ENCODE assay signal across 20 cellular contexts in the genomic region with DNA sequence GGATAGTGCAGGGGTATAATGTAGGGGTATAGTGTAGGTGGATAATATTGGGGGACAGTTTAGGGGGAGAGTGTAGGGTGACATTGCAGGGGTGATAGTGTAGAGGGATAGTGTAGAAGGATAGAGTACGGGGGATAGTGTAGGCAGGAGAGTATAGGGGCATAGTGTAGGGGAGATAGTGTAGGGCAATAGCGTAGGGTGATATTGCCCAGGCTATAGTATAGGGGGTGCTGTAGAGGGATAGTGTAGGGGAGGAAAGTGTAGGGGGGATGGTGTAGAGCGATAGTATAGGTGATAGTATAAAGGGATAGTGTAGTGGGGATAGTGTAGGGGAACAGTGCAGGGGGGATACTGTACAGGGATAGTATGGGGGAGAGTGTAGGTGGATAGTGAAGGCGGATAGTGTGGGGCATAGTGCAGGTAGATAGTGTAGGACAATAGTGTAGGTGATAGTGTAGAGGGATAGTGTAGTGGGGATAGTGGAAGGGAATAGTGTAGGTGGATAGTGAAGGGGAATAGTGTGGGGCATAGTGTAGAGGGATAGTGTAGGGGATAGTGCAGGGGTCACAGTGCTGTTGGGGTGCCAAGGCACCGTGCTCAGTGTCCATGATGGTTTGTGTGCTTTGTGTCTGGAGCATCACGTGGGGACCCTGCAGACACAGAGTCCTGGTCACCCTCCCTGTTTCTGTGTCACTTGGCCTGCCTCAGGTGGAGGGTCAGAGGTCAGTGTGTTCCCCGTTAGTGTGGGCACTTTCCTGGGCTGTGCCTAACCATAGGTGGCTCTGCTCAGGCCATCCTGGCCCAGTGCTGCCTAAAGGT. TPM values are rescaled to one million over a fixed set of nuclear protein-coding genes. Genes with fewer than 3 reads are reported as not detected.
A peak's percentile ranks its signal among the peaks of the same experiment; 100 is the strongest.
DNase-seq lines count a peak whose midpoint lies in the region; ATAC-seq, FAIRE-seq and TF ChIP-seq lines count a peak whose summit lies in the region.
"Had no signal": no experiment of that assay in that cellular context is flagged by ENCODE, and none has a peak within 500 bp of the region (broad histone marks: within the 10 kb centered on the region; RNA-seq: fewer than 3 reads in every experiment).

No MANE protein-coding gene starts in this region.

- no peaks in the 10 kb centered on the region for H3F3A ChIP-seq in PC-3 (ENCODE audit: low read length, unreplicated experiment)

- no peaks in the 10 kb centered on the region for H3K79me2 ChIP-seq in PC-3 (ENCODE audit: low read length)

- no peaks in the 10 kb centered on the region for H3K9me2 ChIP-seq in PC-3 (replicated peaks; ENCODE audit: low read length)

- CTCF ChIA-PET in PC-3 (lab: Charles Lee) = no interaction called here

- H3K27me3 Mint-ChIP-seq in activated naive CD8-positive, alpha-beta T cell = no peaks in the 10 kb centered on the region
- no peaks in the 10 kb centered on the region for H3K27me3 Mint-ChIP-seq in activated naive CD8-positive, alpha-beta T cell treated with anti-CD3 and anti-CD28 coated beads for 36 hours
- H3K27me3 Mint-ChIP-seq in endodermal cell (ENCODE audit: insufficient read depth) = peaks cover 61% of the 10 kb centered on the region
- H3K27me3 Mint-ChIP-seq: stimulated activated naive CD8-positive, alpha-beta T cell treated with anti-CD3 and anti-CD28 coated beads, Interleukin-15, Interleukin-2, amounts not matched to agents 100 ng/mL and 50 ng/mL, for 24 hours had no signal

- no peak overlapping the region for H3K4me2 ChIP-seq in PC-3 (ENCODE audit: low read length)

- no peaks in the 10 kb centered on the region for H3K9me3 ChIP-seq in PC-3 (ENCODE audit: low read length)
- no peaks in the 10 kb centered on the region for H3K9me3 ChIP-seq in endodermal cell (ENCODE audit: control insufficient read depth, low read length)
- H3K9me3 ChIP-seq: esophagus squamous epithelium had no signal

- POLR2A ChIA-PET in PC-3 (lab: Charles Lee; ENCODE audit: unreplicated experiment) = no interaction called here

- no peaks in the 10 kb centered on the region; the same call in 1 of the 2 replicates for H4K20me1 ChIP-seq in PC-3 (ENCODE audit: low read length)

- H3K27ac Mint-ChIP-seq in activated naive CD8-positive, alpha-beta T cell = peak overlapping the region; percentile 34
- H3K27ac Mint-ChIP-seq in activated naive CD8-positive, alpha-beta T cell treated with anti-CD3 and anti-CD28 coated beads for 36 hours = no peak overlapping the region
- no peak overlapping the region for H3K27ac Mint-ChIP-seq in endodermal cell
- H3K27ac Mint-ChIP-seq: activated CD4-positive, alpha-beta T cell treated with anti-CD3 and anti-CD28 coated beads, Interleukin-2, amount 10 ng/mL, durations not matched to agents 7 days and 5 days; HFFc6; stimulated activated naive CD8-positive, alpha-beta T cell treated with anti-CD3 and anti-CD28 coated beads, Interleukin-15, Interleukin-2, amounts not matched to agents 100 ng/mL and 50 ng/mL, for 24 hours; type B pancreatic cell had no signal

- no peak overlapping the region for H3K27ac ChIP-seq in PC-3 (ENCODE audit: low read length)
- H3K27ac ChIP-seq in endodermal cell (ENCODE audit: low read depth, low read length) = no peak overlapping the region
- H3K27ac ChIP-seq: esophagus squamous epithelium had no signal

- no peak overlapping the region for H3K4me3 Mint-ChIP-seq in activated naive CD8-positive, alpha-beta T cell
- no peak overlapping the region for H3K4me3 Mint-ChIP-seq in activated naive CD8-positive, alpha-beta T cell treated with anti-CD3 and anti-CD28 coated beads for 36 hours
- no peak overlapping the region for H3K4me3 Mint-ChIP-seq in endodermal cell
- H3K4me3 Mint-ChIP-seq: activated CD4-positive, alpha-beta T cell treated with anti-CD3 and anti-CD28 coated beads, Interleukin-2, amount 10 ng/mL, durations not matched to agents 7 days and 5 days; HFFc6; stimulated activated naive CD8-positive, alpha-beta T cell treated with anti-CD3 and anti-CD28 coated beads, Interleukin-15, Interleukin-2, amounts not matched to agents 100 ng/mL and 50 ng/mL, for 24 hours; type B pancreatic cell had no signal

- no peaks in the 10 kb centered on the region for H3K36me3 Mint-ChIP-seq in activated naive CD8-positive, alpha-beta T cell
- H3K36me3 Mint-ChIP-seq in activated naive CD8-positive, alpha-beta T cell treated with anti-CD3 and anti-CD28 coated beads for 36 hours = no peaks in the 10 kb centered on the region
- no peaks in the 10 kb centered on the region for H3K36me3 Mint-ChIP-seq in endodermal cell (ENCODE audit: low read depth)
- H3K36me3 Mint-ChIP-seq: type B pancreatic cell had no signal

- H3K36me3 ChIP-seq in PC-3 (ENCODE audit: low read depth, low read length) (no peaks in the 10 kb centered on the region), endodermal cell (ENCODE audit: control insufficient read depth, insufficient read depth, low read length) (no peaks in the 10 kb centered on the region)
- H3K36me3 ChIP-seq: esophagus squamous epithelium had no signal

- BruUV-seq in PC-3 (replicated peaks; lab: Mats Ljungman, UMichigan) = no TSS peak

- H3K27me3 ChIP-seq in PC-3 (ENCODE audit: low read length) (no peaks in the 10 kb centered on the region), endodermal cell (ENCODE audit: control insufficient read depth, insufficient read depth, low read length, poor library complexity, severe bottlenecking) (peaks cover 51% of the 10 kb centered on the region)

- H3K9me3 Mint-ChIP-seq in activated naive CD8-positive, alpha-beta T cell (ENCODE audit: low read depth) = no peaks in the 10 kb centered on the region
- no peaks in the 10 kb centered on the region for H3K9me3 Mint-ChIP-seq in activated naive CD8-positive, alpha-beta T cell treated with anti-CD3 and anti-CD28 coated beads for 36 hours
- H3K9me3 Mint-ChIP-seq in endodermal cell = no peaks in the 10 kb centered on the region
- H3K9me3 Mint-ChIP-seq: activated CD4-positive, alpha-beta T cell treated with anti-CD3 and anti-CD28 coated beads, Interleukin-2, amount 10 ng/mL, durations not matched to agents 7 days and 5 days; HFFc6; stimulated activated naive CD8-positive, alpha-beta T cell treated with anti-CD3 and anti-CD28 coated beads, Interleukin-15, Interleukin-2, amounts not matched to agents 100 ng/mL and 50 ng/mL, for 24 hours; type B pancreatic cell had no signal

- FAIRE-seq in urothelium cell line (lab: Jason Lieb, UNC) = peak; percentile 17
- FAIRE-seq: RCC 7860 had no signal

- H3K4me1 Mint-ChIP-seq in activated naive CD8-positive, alpha-beta T cell (ENCODE audit: low read depth) = peaks cover 1% of the 10 kb centered on the region
- peaks cover 2% of the 10 kb centered on the region for H3K4me1 Mint-ChIP-seq in activated naive CD8-positive, alpha-beta T cell treated with anti-CD3 and anti-CD28 coated beads for 36 hours
- peaks cover 6% of the 10 kb centered on the region for H3K4me1 Mint-ChIP-seq in endodermal cell
- H3K4me1 Mint-ChIP-seq: activated CD4-positive, alpha-beta T cell treated with anti-CD3 and anti-CD28 coated beads, Interleukin-2, amount 10 ng/mL, durations not matched to agents 7 days and 5 days had no signal

- peak; percentile 33 for ATAC-seq in PC-3
- no peak for ATAC-seq in GM19395 (IDR thresholded peaks at IDR 0.05; ENCODE audit: unreplicated experiment)
- ATAC-seq in HG02571 (IDR thresholded peaks at IDR 0.05; ENCODE audit: unreplicated experiment) = no peak

- H3K9ac ChIP-seq in PC-3 (ENCODE audit: low read length) (no peak overlapping the region), endodermal cell (ENCODE audit: extremely low read depth, low read length, poor library complexity, severe bottlenecking) (no peak overlapping the region)

- peak; percentile 34 for TF ChIP-seq CTCF in PC-3 (conservative IDR thresholded peaks at IDR 0.05; ENCODE audit: low read depth, low read length)
- peak; percentile 22 for TF ChIP-seq CTCF in endodermal cell (conservative IDR thresholded peaks at IDR 0.05)

- DNase-seq in activated naive CD8-positive, alpha-beta T cell treated with anti-CD3 and anti-CD28 coated beads for 36 hours = no peak
- DNase-seq in PC-3 = no peak
- no peak for DNase-seq in endodermal cell
- DNase-seq in urothelium cell line (ENCODE audit: low spot score) = no peak
- DNase-seq in NCI-H187 treated with DMSO at 0.1 percent for 48 hours (lab: John Stamatoyannopoulos, UW) = no peak
- DNase-seq: activated CD4-positive, alpha-beta T cell treated with anti-CD3 and anti-CD28 coated beads, Interleukin-2, amount 10 ng/mL, durations not matched to agents 7 days and 5 days; activated T-cell treated with anti-CD3 and anti-CD28 coated beads, Interleukin-2, amount 50 U/mL, for 48 hours; amygdala; esophagus squamous epithelium; HFFc6; Karpas-422; NCI-H1105 treated with DMSO at 0.1 percent for 48 hours; occipital lobe; stimulated activated CD4-positive, alpha-beta T cell treated with anti-CD3 and anti-CD28 coated beads, Interleukin-15, amount 100 ng/mL, for 24 hours had no signal

- H3K4me1 ChIP-seq in PC-3 (ENCODE audit: insufficient read depth, low read length) (no peaks in the 10 kb centered on the region), endodermal cell (ENCODE audit: control insufficient read depth, insufficient read depth, low read length) (no peaks in the 10 kb centered on the region)
- H3K4me1 ChIP-seq: esophagus squamous epithelium had no signal

- intact Hi-C loops in PC-3 (cut with micrococcal nuclease) = no loop called here

- 70 to 75% methylated on average over 7 of the region's 7 CpGs for WGBS in endodermal cell (ENCODE audit: insufficient coverage in 1 of 2, insufficient read length in 1 of 2), 2 experiments

- H3K4me3 ChIP-seq in PC-3 (ENCODE audit: low read length) (no peak overlapping the region), endodermal cell (ENCODE audit: low read length) (no peak overlapping the region)
- H3K4me3 ChIP-seq: esophagus squamous epithelium had no signal

- H2AFZ ChIP-seq in PC-3 (ENCODE audit: low read length) = no peak overlapping the region

RNA-seq across cellular contexts. Expression of gene ARF1, which starts 10.5 kb away (rescaled TPM):
- total RNA-seq in activated naive CD8-positive, alpha-beta T cell treated with anti-CD3 and anti-CD28 coated beads for 36 hours = 100 to 1,000 TPM; 342 to 350 TPM
- total RNA-seq in PC-3 (2014; rRNA removed) = 685 and 688 TPM in 2 replicates
- 100 to 1,000 TPM; 322 to 372 TPM for total RNA-seq in endodermal cell
- 397 TPM for polyA plus RNA-seq in endodermal cell (2013, experiment 1 of 2)
- 397 TPM for polyA plus RNA-seq in endodermal cell (2013, experiment 2 of 2)

RNA-seq across cellular contexts. Expression of gene C1orf35, which starts 31.1 kb away (rescaled TPM):
- total RNA-seq in activated naive CD8-positive, alpha-beta T cell treated with anti-CD3 and anti-CD28 coated beads for 36 hours = 10 to 100 TPM; 24.4 to 26.1 TPM
- total RNA-seq in PC-3 (2014; rRNA removed) (63.3 and 93.0 TPM in 2 replicates), endodermal cell (10 to 100 TPM; 31.6 to 34.0 TPM)
- 27.6 TPM for polyA plus RNA-seq in endodermal cell (2013, experiment 1 of 2)
- 24.7 TPM for polyA plus RNA-seq in endodermal cell (2013, experiment 2 of 2)

RNA-seq across cellular contexts. Expression of gene MRPL55, which starts 37.1 kb away (rescaled TPM):
- 10 to 100 TPM; 75.0 to 82.4 TPM for total RNA-seq in activated naive CD8-positive, alpha-beta T cell treated with anti-CD3 and anti-CD28 coated beads for 36 hours
- total RNA-seq in PC-3 (2014; rRNA removed) = 343 and 375 TPM in 2 replicates
- total RNA-seq in endodermal cell = 10 to 100 TPM; 57.6 to 66.7 TPM
- polyA plus RNA-seq in endodermal cell (2013, experiment 1 of 2) = 72.3 TPM
- 52.9 TPM for polyA plus RNA-seq in endodermal cell (2013, experiment 2 of 2)
